8 cellular contexts compared by ENCODE assay signal in genomic region chr1:180155202-180155682, GRCh38. TPM values are rescaled to one million over a fixed set of nuclear protein-coding genes. Genes with fewer than 3 reads are reported as not detected.
A peak's percentile ranks its signal among the peaks of the same experiment; 100 is the strongest.
DNase-seq lines count a peak whose midpoint lies in the region; ATAC-seq and TF ChIP-seq lines count a peak whose summit lies in the region.

No MANE protein-coding gene starts in this region.

- H3K4me1 ChIP-seq in SJSA1 (replicated peaks) (peaks cover 62% of the 10 kb centered on the region), thyroid gland (peaks cover 0 to 12% of the 10 kb centered on the region in 2 donors)

- H3K36me3 ChIP-seq in SJSA1 (no peaks in the 10 kb centered on the region; the same call in 1 of the 2 replicates), thyroid gland (no peaks in the 10 kb centered on the region)

- in situ Hi-C loops in ACHN (cut with HindIII; ENCODE audit: low pct_ligation_motif_present, low pct_unique_long_range_greater_than_20kb, low sequenced_read_pairs), result no loop called here

- no peaks in the 10 kb centered on the region for H3K27me3 ChIP-seq in SJSA1 (replicated peaks)
- no peaks in the 10 kb centered on the region for H3K27me3 ChIP-seq in thyroid gland

- H3K9me3 Mint-ChIP-seq in memory B cell, result no peaks in the 10 kb centered on the region

- intact Hi-C loops in thyroid gland (cut with DNase I), result no loop called here

- peaks cover 1% of the 10 kb centered on the region for H3K36me3 Mint-ChIP-seq in memory B cell

- no peaks in the 10 kb centered on the region for H3K9me3 ChIP-seq in SJSA1 (replicated peaks)
- no peaks in the 10 kb centered on the region for H3K9me3 ChIP-seq in thyroid gland

- 8% methylated on average over 23 to 26 of the region's 26 CpGs for WGBS in thyroid gland, 2 donors

- H3K27ac ChIP-seq in SJSA1 (peak overlapping the region; percentile 62), coronary artery (peak overlapping the region; percentile 79 to 93), thyroid gland (peak overlapping the region in 2 of 3 donors; percentile 41 to 73)

- no peak for TF ChIP-seq CTCF in coronary artery (IDR thresholded peaks at IDR 0.05)
- TF ChIP-seq CTCF in thyroid gland (IDR thresholded peaks at IDR 0.05), result no peak

- H3K4me3 ChIP-seq in SJSA1 (peak overlapping the region; percentile 92), coronary artery (peak overlapping the region; percentile 99), thyroid gland (replicated peaks in 1 of 3) (peak overlapping the region; percentile 27 to 64 (median 56))

- ATAC-seq in GM21529 (IDR thresholded peaks at IDR 0.05; ENCODE audit: unreplicated experiment) (peak; percentile 1), memory B cell (ENCODE audit: low read depth) (no peak)

- H3K27ac Mint-ChIP-seq in memory B cell, result peak overlapping the region; percentile 84

- DNase-seq in ACHN (peak; percentile 24), SJSA1 (ENCODE audit: low read depth in 1 of 2, low spot score in 2 of 2) (no peak), coronary artery (ENCODE audit: low spot score) (no peak), memory B cell (ENCODE audit: low spot score in 2 of 2) (no peak), thyroid gland (peak; percentile 11 to 21), AG08396 (ENCODE audit: low spot score) (no peak), NCI-H2029 (lab: John Stamatoyannopoulos, UW) (no peak)

- H3K4me3 Mint-ChIP-seq in memory B cell, result peak overlapping the region; percentile 95

- H3K4me1 Mint-ChIP-seq in memory B cell, result peaks cover 28% of the 10 kb centered on the region

- no peaks in the 10 kb centered on the region for H3K27me3 Mint-ChIP-seq in memory B cell

- TF ChIP-seq POLR2A in thyroid gland (IDR thresholded peaks at IDR 0.05), result no peak

RNA-seq across cellular contexts. Expression of gene QSOX1, which starts 0.6 kb away (rescaled TPM):
- 163 and 262 TPM in 2 replicates for total RNA-seq in SJSA1 (2014; rRNA removed; shearing (Covaris generic))
- total RNA-seq in thyroid gland, result 10 to 100 TPM; 19.6 to 45.2 (median 28.4) TPM

Comparison
In these comparisons a context has a peak if more than half of its experiments do, and no peak if none do; other contexts are left out.
1. DNase-seq: peak in ACHN (single experiment) and thyroid gland (2 of 2); none in SJSA1 (0 of 2), coronary artery (single experiment), memory B cell (0 of 2), AG08396 (single experiment) and NCI-H2029 (single experiment).
2. Peak in every context shown above with its lines, with median percentiles within 50 percentile points of each other: H3K27ac ChIP-seq and H3K4me3 ChIP-seq.